ENCODE assay signal across 11 cellular contexts in genomic region chr12:122137681-122138080, GRCh38. TPM values are rescaled to one million over a fixed set of nuclear protein-coding genes. Genes with fewer than 3 reads are reported as not detected.
DNase-seq lines count a peak whose midpoint lies in the region; ATAC-seq, FAIRE-seq and TF ChIP-seq lines count a peak whose summit lies in the region.
"Had no signal": no experiment of that assay in that cellular context is flagged by ENCODE, and none has a peak within 500 bp of the region (broad histone marks: within the 10 kb centered on the region; RNA-seq: fewer than 3 reads in every experiment).

No MANE protein-coding gene starts in this region.

- H3K27ac Mint-ChIP-seq in naive thymus-derived CD8-positive, alpha-beta T cell = no peak overlapping the region

- H3K9me3 ChIP-seq in GM12878 (replicated peaks; ENCODE audit: control insufficient read depth, insufficient read depth, low read length) (no peaks in the 10 kb centered on the region), heart right ventricle (no peaks in the 10 kb centered on the region)
- H3K9me3 ChIP-seq: testis had no signal

- TF ChIP-seq RAD21 in GM12878 (IDR thresholded peaks at IDR 0.05; ENCODE audit: insufficient read depth, low read depth, low read length) = no peak

- H3K4me2 ChIP-seq in GM12878 (ENCODE audit: control insufficient read depth, insufficient read depth) = no peak overlapping the region

- FAIRE-seq in GM12878 (lab: Jason Lieb, UNC) = no peak

- RAD21 ChIA-PET in GM12878 (lab: Charles Lee; ENCODE audit: unreplicated experiment) = no interaction called here

- no peak overlapping the region for H3K9ac ChIP-seq in GM12878 (ENCODE audit: control insufficient read depth, insufficient read depth, low read length)

- H3K4me3 ChIP-seq in GM12878 (no peak overlapping the region), heart right ventricle (no peak overlapping the region)
- H3K4me3 ChIP-seq: testis had no signal

- no peaks in the 10 kb centered on the region for H3K27me3 ChIP-seq in GM12878 (replicated peaks in 1 of 2; ENCODE audit: control insufficient read depth in 2 of 2, insufficient read depth in 2 of 2, low read length in 1 of 2)
- H3K27me3 ChIP-seq in heart right ventricle = no peaks in the 10 kb centered on the region
- H3K27me3 ChIP-seq: testis had no signal

- peak; percentile 39 for DNase-seq in NCI-H345 (lab: John Stamatoyannopoulos, UW)
- no peak for DNase-seq in NCI-H345 treated with DMSO at 0.1 percent for 48 hours (lab: John Stamatoyannopoulos, UW; ENCODE audit: unreplicated experiment)
- peak; percentile 64 for DNase-seq in NCI-H187 treated with DMSO at 0.1 percent for 48 hours (lab: John Stamatoyannopoulos, UW)
- DNase-seq in GM12878 (ENCODE audit: low read depth, low spot score) = no peak
- no peak for DNase-seq in naive thymus-derived CD8-positive, alpha-beta T cell
- DNase-seq in epidermal melanocyte (ENCODE audit: insufficient read length, low spot score) = no peak
- DNase-seq in T1000 (lab: John Stamatoyannopoulos, UW) = no peak
- DNase-seq in heart right ventricle = no peak
- DNase-seq: DMS 273 treated with DMSO at 0.1 percent for 48 hours had no signal

- TF ChIP-seq EP300 in GM12878 (IDR thresholded peaks at IDR 0.05; ENCODE audit: borderline replicate concordance in 1 of 2, control insufficient read depth in 1 of 2, low read depth in 2 of 2, low read length in 2 of 2) = no peak

- H3K4me3 Mint-ChIP-seq in naive thymus-derived CD8-positive, alpha-beta T cell = no peak overlapping the region

- in situ Hi-C loops in GM12878 (cut with MboI) = no loop called here

- peak; percentile 60 for ATAC-seq in GM12878
- ATAC-seq in naive thymus-derived CD8-positive, alpha-beta T cell = peak; percentile 54 to 56
- ATAC-seq in heart right ventricle = no peak

- no TSS peak for BruUV-seq in GM12878 (replicated peaks; lab: Mats Ljungman, UMichigan)

- SMC1A ChIA-PET in GM12878 (lab: Charles Lee; ENCODE audit: uncharacterized antibody, unreplicated experiment) = no interaction called here

- H3K79me2 ChIP-seq in GM12878 (ENCODE audit: control insufficient read depth, insufficient read depth, low read length) = no peaks in the 10 kb centered on the region

- TF ChIP-seq POLR2A in GM12878 (IDR thresholded peaks at IDR 0.05; ENCODE audit: low read depth, low read length) = no peak; the same call in 1 of the 2 replicates

- H3K27ac ChIP-seq in GM12878 (ENCODE audit: control insufficient read depth, insufficient read depth) = no peak overlapping the region
- no peak overlapping the region for H3K27ac ChIP-seq in heart right ventricle
- H3K27ac ChIP-seq: testis had no signal

- CTCF ChIA-PET in GM12878 (lab: Yijun Ruan, JAX) = no interaction called here

- no peak overlapping the region for H2AFZ ChIP-seq in GM12878 (ENCODE audit: control insufficient read depth, low read depth, low read length)

- no peak for TF ChIP-seq CTCF in GM12878 (IDR thresholded peaks at IDR 0.05 in 2 of 3, conservative IDR thresholded peaks at IDR 0.05 in 1 of 3; ENCODE audit: control insufficient read depth in 2 of 3, extremely low read depth in 1 of 3, insufficient read depth in 1 of 3, low read depth in 3 of 3, low read length in 3 of 3)
- no peak for TF ChIP-seq CTCF in heart right ventricle (IDR thresholded peaks at IDR 0.05)

- peaks cover 0 to 69% (median 7%) of the 10 kb centered on the region in 3 donors for H3K36me3 Mint-ChIP-seq in naive thymus-derived CD8-positive, alpha-beta T cell

- intact Hi-C loops in GM12878 (cut with micrococcal nuclease; ENCODE audit: unreplicated experiment) (no loop called here), heart right ventricle (cut with DNase I) (no loop called here)

- H3K4me1 ChIP-seq in GM12878 (ENCODE audit: control insufficient read depth, insufficient read depth, low read length) (no peaks in the 10 kb centered on the region), heart right ventricle (no peaks in the 10 kb centered on the region)
- H3K4me1 ChIP-seq: testis had no signal

- no peaks in the 10 kb centered on the region for H3K9me3 Mint-ChIP-seq in naive thymus-derived CD8-positive, alpha-beta T cell

- H4K20me1 ChIP-seq in GM12878 (ENCODE audit: control insufficient read depth, insufficient read depth) = no peaks in the 10 kb centered on the region

- H3K4me1 Mint-ChIP-seq in naive thymus-derived CD8-positive, alpha-beta T cell = no peaks in the 10 kb centered on the region

- 97% methylated on average over 11 of the region's 11 CpGs for WGBS in GM12878 (ENCODE audit: insufficient coverage, insufficient replicate concordance, low lambda C conversion rate, missing lambda C conversion rate)
- WGBS in heart right ventricle, 2 donors = 76 to 77% methylated on average over 11 of the region's 11 CpGs

- H3K36me3 ChIP-seq in GM12878 (ENCODE audit: control insufficient read depth in 2 of 2, insufficient read depth in 2 of 2, low read length in 1 of 2) = peaks cover 0 to 2% of the 10 kb centered on the region in 2 experiments; a peak in 1 of 4 replicates
- peaks cover 0 to 100% (median 49%) of the 10 kb centered on the region in 9 donors for H3K36me3 ChIP-seq in heart right ventricle

- POLR2A ChIA-PET in GM12878 (lab: Charles Lee) = no interaction called here
- POLR2A ChIA-PET in naive thymus-derived CD8-positive, alpha-beta T cell (lab: Charles Lee) = no interaction called here

- no peaks in the 10 kb centered on the region for H3K27me3 Mint-ChIP-seq in naive thymus-derived CD8-positive, alpha-beta T cell

RNA-seq across cellular contexts. Expression of gene IL31, which starts 36.3 kb away (rescaled TPM):
- not detected in 2 replicates for total RNA-seq in GM12878 (2013; cell fraction: nucleolus; rRNA removed)
- total RNA-seq in GM12878 (2014; rRNA removed) = not detected in 2 replicates
- not detected in 2 replicates for total RNA-seq in GM12878 (2014; rRNA removed; fragmentation: Illumina TruSeq; extraction: Trizol)
- total RNA-seq in GM12878 (2021) = not detected in 2 replicates
- polyA plus RNA-seq in GM12878 (2011; ENCODE audit: low read depth) = not detected
- polyA plus RNA-seq in GM12878 (2011; rRNA removed) = not detected in 2 replicates
- not detected in 2 replicates for polyA plus RNA-seq in GM12878 (2011; cell fraction: cytosol; rRNA removed)
- not detected in 2 replicates for polyA plus RNA-seq in GM12878 (2011; cell fraction: nucleus; rRNA removed)
- polyA plus RNA-seq in GM12878 (2012) = not detected in 2 replicates
- not detected in 2 replicates for polyA plus RNA-seq in GM12878 (2014; fragmentation: Illumina TruSeq; extraction: Trizol)
- not detected for polyA plus RNA-seq in GM12878 (2014; fragmentation: Nextera tagmentation; extraction: Ambion mirVana)
- polyA plus RNA-seq in GM12878 (2014; rRNA removed) = not detected in 2 replicates
- polyA plus RNA-seq in GM12878 (2016; fragmentation: Nextera tagmentation; extraction: Ambion mirVana) = not detected
- polyA minus RNA-seq in GM12878 (2011; rRNA and poly(A)+ RNA removed) = not detected in 2 replicates
- polyA minus RNA-seq in GM12878 (2011; cell fraction: cytosol; rRNA and poly(A)+ RNA removed) = not detected in 2 replicates
- not detected in 2 replicates for polyA minus RNA-seq in GM12878 (2011; cell fraction: nucleus; rRNA and poly(A)+ RNA removed)
- total RNA-seq in naive thymus-derived CD8-positive, alpha-beta T cell = not detected
- not detected for polyA plus RNA-seq in naive thymus-derived CD8-positive, alpha-beta T cell
- total RNA-seq in heart right ventricle = not detected
- not detected for polyA plus RNA-seq in heart right ventricle
- total RNA-seq: A673, testis had no signal

RNA-seq across cellular contexts. Expression of gene LRRC43, which starts 45.2 kb away (rescaled TPM):
- 0.22 and 0.35 TPM in 2 replicates for total RNA-seq in GM12878 (2013; cell fraction: nucleolus; rRNA removed)
- total RNA-seq in GM12878 (2014; rRNA removed) (0.27 TPM in 1 of 2 replicates, not detected in the other), GM12878 (2014; rRNA removed; fragmentation: Illumina TruSeq; extraction: Trizol) (not detected in 2 replicates), GM12878 (2021) (0.16 and 0.23 TPM in 2 replicates), heart right ventricle (1 to 10 TPM in 3 of 10 donors, under 1 TPM in 5, not detected in 2; 0.23 to 1.6 (median 0.74) TPM)
- polyA plus RNA-seq in GM12878 (2011; ENCODE audit: low read depth) = not detected
- polyA plus RNA-seq in GM12878 (2011; rRNA removed) (not detected in 2 replicates), GM12878 (2014; fragmentation: Illumina TruSeq; extraction: Trizol) (0.52 TPM in 1 of 2 replicates, not detected in the other), GM12878 (2014; fragmentation: Nextera tagmentation; extraction: Ambion mirVana) (not detected), GM12878 (2014; rRNA removed) (0.33 TPM in 1 of 2 replicates, not detected in the other), GM12878 (2016; fragmentation: Nextera tagmentation; extraction: Ambion mirVana) (not detected), heart right ventricle (under 1 TPM; 0.07 to 0.73 TPM)
- polyA plus RNA-seq in GM12878 (2011; cell fraction: cytosol; rRNA removed) = not detected in 2 replicates
- not detected in 2 replicates for polyA plus RNA-seq in GM12878 (2011; cell fraction: nucleus; rRNA removed)
- not detected in 2 replicates for polyA plus RNA-seq in GM12878 (2012)
- not detected in 2 replicates for polyA minus RNA-seq in GM12878 (2011; rRNA and poly(A)+ RNA removed)
- not detected in 2 replicates for polyA minus RNA-seq in GM12878 (2011; cell fraction: cytosol; rRNA and poly(A)+ RNA removed)
- not detected in 2 replicates for polyA minus RNA-seq in GM12878 (2011; cell fraction: nucleus; rRNA and poly(A)+ RNA removed)
- under 1 TPM in 1 of 2 experiments, not detected in 1; 0.29 TPM for total RNA-seq in naive thymus-derived CD8-positive, alpha-beta T cell
- not detected for polyA plus RNA-seq in naive thymus-derived CD8-positive, alpha-beta T cell
- total RNA-seq: A673 had no signal

RNA-seq across cellular contexts. Expression of gene MLXIP, which starts 59.1 kb away (rescaled TPM):
- 28.2 and 30.8 TPM in 2 replicates for total RNA-seq in GM12878 (2013; cell fraction: nucleolus; rRNA removed)
- total RNA-seq in GM12878 (2014; rRNA removed) = 5.4 and 7.9 TPM in 2 replicates
- 8.9 and 9.7 TPM in 2 replicates for total RNA-seq in GM12878 (2014; rRNA removed; fragmentation: Illumina TruSeq; extraction: Trizol)
- total RNA-seq in GM12878 (2021) = 23.7 and 24.9 TPM in 2 replicates
- polyA plus RNA-seq in GM12878 (2011; ENCODE audit: low read depth) = 3.2 TPM
- polyA plus RNA-seq in GM12878 (2011; rRNA removed) = 1.0 and 1.9 TPM in 2 replicates
- 1.7 and 2.1 TPM in 2 replicates for polyA plus RNA-seq in GM12878 (2011; cell fraction: cytosol; rRNA removed)
- 9.5 and 15.5 TPM in 2 replicates for polyA plus RNA-seq in GM12878 (2011; cell fraction: nucleus; rRNA removed)
- 6.3 and 7.2 TPM in 2 replicates for polyA plus RNA-seq in GM12878 (2012)
- 7.5 and 12.1 TPM in 2 replicates for polyA plus RNA-seq in GM12878 (2014; fragmentation: Illumina TruSeq; extraction: Trizol)
- polyA plus RNA-seq in GM12878 (2014; fragmentation: Nextera tagmentation; extraction: Ambion mirVana) = 1 to 10 TPM; 1.1 to 1.2 TPM
- 12.5 and 15.1 TPM in 2 replicates for polyA plus RNA-seq in GM12878 (2014; rRNA removed)
- 1 to 10 TPM; 4.7 to 6.2 TPM for polyA plus RNA-seq in GM12878 (2016; fragmentation: Nextera tagmentation; extraction: Ambion mirVana)
- polyA minus RNA-seq in GM12878 (2011; rRNA and poly(A)+ RNA removed) = 3.4 and 4.9 TPM in 2 replicates
- polyA minus RNA-seq in GM12878 (2011; cell fraction: cytosol; rRNA and poly(A)+ RNA removed) = 4.1 and 5.2 TPM in 2 replicates
- 7.6 and 8.1 TPM in 2 replicates for polyA minus RNA-seq in GM12878 (2011; cell fraction: nucleus; rRNA and poly(A)+ RNA removed)
- 100 to 1,000 TPM; 162 to 165 TPM for total RNA-seq in naive thymus-derived CD8-positive, alpha-beta T cell
- 10 to 100 TPM; 17.3 to 43.3 (median 20.0) TPM for polyA plus RNA-seq in naive thymus-derived CD8-positive, alpha-beta T cell
- 10 to 100 TPM; 17.3 to 37.9 (median 20.9) TPM for total RNA-seq in heart right ventricle
- 10 to 100 TPM; 11.5 to 26.6 TPM for polyA plus RNA-seq in heart right ventricle

Comparison
In these comparisons a context has a peak if more than half of its experiments do, and no peak if none do; other contexts are left out.
1. DNase-seq: peak in NCI-H345 (single experiment) and NCI-H187 treated with DMSO at 0.1 percent for 48 hours (single experiment); none in NCI-H345 treated with DMSO at 0.1 percent for 48 hours (single experiment), GM12878 (single experiment), naive thymus-derived CD8-positive, alpha-beta T cell (0 of 10), epidermal melanocyte (single experiment), T1000 (single experiment) and heart right ventricle (0 of 2).
2. ATAC-seq: peak in GM12878 (single experiment) and naive thymus-derived CD8-positive, alpha-beta T cell (2 of 2); none in heart right ventricle (0 of 8).
3. RNA of gene MLXIP, which starts 59.1 kb away (total RNA-seq): 162 to 165 TPM in naive thymus-derived CD8-positive, alpha-beta T cell; 17.3 to 37.9 TPM in heart right ventricle and 5.4 to 30.8 TPM in GM12878; every median in the first group is over 4 times any median in the second.